19 cellular contexts compared by ENCODE assay signal in genomic region chr7:134874407-134874806, GRCh38.
"Had no signal": no experiment of that assay in that cellular context is flagged by ENCODE, and none has a peak within 500 bp of the region (broad histone marks: within the 10 kb centered on the region; RNA-seq: fewer than 3 reads in every experiment).

No MANE protein-coding gene starts in this region.

- H3K9me3 Mint-ChIP-seq: activated T-cell treated with anti-CD3 and anti-CD28 coated beads, Interleukin-2, amount 50 U/mL, for 4 hours; memory B cell; nephron had no signal

- H3K4me1 ChIP-seq: breast epithelium, pancreas had no signal

- H3K9me3 ChIP-seq: breast epithelium, heart left ventricle, pancreas, upper lobe of left lung had no signal

- H3K27ac Mint-ChIP-seq: activated CD8-positive, alpha-beta memory T cell treated with anti-CD3 and anti-CD28 coated beads, Interleukin-2, amount 10 ng/mL, durations not matched to agents 7 days and 5 days; activated naive CD8-positive, alpha-beta T cell; memory B cell; nephron; T-helper 17 cell had no signal

- DNase-seq: activated CD4-positive, alpha-beta T cell treated with anti-CD3 and anti-CD28 coated beads, Interleukin-2, amount 50 U/mL, for 48 hours; activated CD8-positive, alpha-beta memory T cell treated with anti-CD3 and anti-CD28 coated beads, Interleukin-2, amount 10 ng/mL, durations not matched to agents 7 days and 5 days; activated gamma-delta T cell; activated T-cell treated with anti-CD3 and anti-CD28 coated beads, Interleukin-2, amount 50 U/mL, for 4 hours; amygdala; foreskin melanocyte; heart left ventricle; pancreas; T-helper 17 cell; upper lobe of left lung had no signal

- FAIRE-seq: islet of Langerhans, pancreas, TTC549 had no signal

- H3K4me1 Mint-ChIP-seq: activated CD8-positive, alpha-beta memory T cell treated with anti-CD3 and anti-CD28 coated beads, Interleukin-2, amount 10 ng/mL, durations not matched to agents 7 days and 5 days; T-helper 17 cell had no signal

- ATAC-seq: activated CD4-positive, CD25-positive, alpha-beta regulatory T cell treated with anti-CD3 and anti-CD28 coated beads, Interleukin-2, amount 50 U/mL, for 24 hours; activated CD8-positive, alpha-beta memory T cell treated with anti-CD3 and anti-CD28 coated beads, Interleukin-2, amount 10 ng/mL, durations not matched to agents 7 days and 5 days; activated T-cell treated with anti-CD3 and anti-CD28 coated beads, Interleukin-2, amount 50 U/mL, for 4 hours; heart left ventricle; left lobe of liver; pancreas; T-helper 17 cell had no signal

- H3K4me3 Mint-ChIP-seq: activated CD8-positive, alpha-beta memory T cell treated with anti-CD3 and anti-CD28 coated beads, Interleukin-2, amount 10 ng/mL, durations not matched to agents 7 days and 5 days; activated naive CD8-positive, alpha-beta T cell; activated T-cell treated with anti-CD3 and anti-CD28 coated beads, Interleukin-2, amount 50 U/mL, for 4 hours; memory B cell; nephron; T-helper 17 cell had no signal

- H3K36me3 Mint-ChIP-seq: activated CD8-positive, alpha-beta memory T cell treated with anti-CD3 and anti-CD28 coated beads, Interleukin-2, amount 10 ng/mL, durations not matched to agents 7 days and 5 days; activated naive CD8-positive, alpha-beta T cell; memory B cell had no signal

- H3K27ac ChIP-seq: pancreas, upper lobe of left lung had no signal

- H3K27me3 ChIP-seq: breast epithelium, heart left ventricle, pancreas, upper lobe of left lung had no signal

- H3K36me3 ChIP-seq: breast epithelium, pancreas had no signal

- H3K4me3 ChIP-seq: breast epithelium, heart left ventricle, pancreas, skin epidermis, upper lobe of left lung had no signal
